ENCODE assay signal across 26 cellular contexts in genomic region chr6:161489626-161490306, GRCh38.
"Had no signal": no experiment of that assay in that cellular context is flagged by ENCODE, and none has a peak within 500 bp of the region (broad histone marks: within the 10 kb centered on the region; RNA-seq: fewer than 3 reads in every experiment).

No MANE protein-coding gene starts in this region.

- H3K27ac ChIP-seq: brain microvascular endothelial cell, SJCRH30, SK-N-MC, WERI-Rb-1 had no signal

- H3K27me3 ChIP-seq: brain microvascular endothelial cell, MG63, SJCRH30 had no signal

- H3K36me3 ChIP-seq: brain microvascular endothelial cell, MG63, SJCRH30, WERI-Rb-1 had no signal

- H3K4me3 ChIP-seq: MG63, SJCRH30, SK-N-MC had no signal

- DNase-seq: activated CD4-positive, alpha-beta memory T cell treated with anti-CD3 and anti-CD28 coated beads, Interleukin-2, amount 10 ng/mL, durations not matched to agents 7 days and 5 days; activated CD4-positive, alpha-beta T cell treated with anti-CD3 and anti-CD28 coated beads for 1 hour; activated CD4-positive, alpha-beta T cell treated with anti-CD3 and anti-CD28 coated beads for 48 hours; activated CD4-positive, CD25-positive, alpha-beta regulatory T cell; activated CD8-positive, alpha-beta memory T cell treated with anti-CD3 and anti-CD28 coated beads for 24 hours; activated CD8-positive, alpha-beta memory T cell treated with anti-CD3 and anti-CD28 coated beads, Interleukin-2, amount 10 ng/mL, durations not matched to agents 7 days and 5 days; activated CD8-positive, alpha-beta memory T cell treated with anti-CD3 and anti-CD28 coated beads, Interleukin-2, amount 50 U/mL, for 48 hours; activated effector memory CD4-positive, alpha-beta T cell treated with Interleukin-2 at 50 U/mL for 16 hours; activated naive CD4-positive, alpha-beta T cell treated with anti-CD3 and anti-CD28 coated beads, Interleukin-2, amount 10 ng/mL, durations not matched to agents 7 days and 5 days; activated naive CD8-positive, alpha-beta T cell treated with anti-CD3 and anti-CD28 coated beads, Interleukin-2, amount 50 U/mL, for 24 hours; activated T-cell treated with anti-CD3 and anti-CD28 coated beads, Interleukin-2, amount 50 U/mL, for 48 hours; aorta; brain microvascular endothelial cell; MG63; NCI-H1048; NCI-H1105 treated with DMSO at 0.1 percent for 48 hours; NCI-H1436; NCI-H1694 treated with DMSO at 0.1 percent for 48 hours; NCI-H2029; NCI-H446; NCI-H524 treated with DMSO at 0.1 percent for 48 hours; SHP77; SJCRH30; T1000; WERI-Rb-1 had no signal

- H3K9me3 ChIP-seq: MG63, SJCRH30 had no signal
